11 cellular contexts compared by ENCODE assay signal in the genomic region with DNA sequence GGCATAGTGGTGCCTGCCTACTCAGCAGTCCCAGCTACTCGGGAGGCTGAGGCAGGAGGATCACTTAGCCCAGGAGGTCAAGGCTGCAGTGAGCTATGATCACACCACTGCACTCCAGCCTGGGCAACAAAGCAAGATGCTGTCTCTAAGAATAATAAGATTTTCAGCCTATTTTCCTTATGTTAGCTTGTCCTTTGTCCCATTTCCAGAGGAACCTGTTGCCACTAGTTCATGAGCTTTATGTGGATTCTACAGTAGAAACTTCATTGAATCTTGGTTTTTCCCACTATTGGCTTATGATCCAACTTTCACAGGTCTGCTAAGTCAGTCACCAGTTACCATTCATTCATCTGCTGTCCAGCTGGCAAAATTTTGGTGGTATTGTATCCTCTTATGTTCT. TPM values are rescaled to one million over a fixed set of nuclear protein-coding genes. Genes with fewer than 3 reads are reported as not detected.
"Had no signal": no experiment of that assay in that cellular context is flagged by ENCODE, and none has a peak within 500 bp of the region (broad histone marks: within the 10 kb centered on the region; RNA-seq: fewer than 3 reads in every experiment).

No MANE protein-coding gene starts in this region.

- ATAC-seq: HepG2, K562 had no signal

- H3K9me3 Mint-ChIP-seq: IgD-negative memory B cell had no signal

- H3K9ac ChIP-seq: KMS-11 had no signal

- FAIRE-seq: HepG2, HTR-8/SVneo, K562 had no signal

- H3K27ac ChIP-seq: HL-60, KMS-11 had no signal

- DNase-seq: IMR-90, KBM-7, KG1 had no signal

- H3K4me2 ChIP-seq: KMS-11 had no signal

- H3K36me3 Mint-ChIP-seq: IgD-negative memory B cell had no signal

- H3K4me3 Mint-ChIP-seq: IgD-negative memory B cell had no signal

- H3K4me3 ChIP-seq: K562 had no signal

RNA-seq across cellular contexts. Expression of a gene that starts 18.2 kb away (rescaled TPM):
- total RNA-seq: HepG2, HT1080, IMR-90, K562 had no signal
- polyA plus RNA-seq: IgD-negative memory B cell, IMR-90, K562 had no signal

RNA-seq across cellular contexts. Expression of a gene that starts 24.0 kb away (rescaled TPM):
- total RNA-seq: HT-29, HT1080, IMR-90, K562 had no signal
- polyA plus RNA-seq: IgD-negative memory B cell, IMR-90, K562 had no signal
